ENCODE assay signal across 13 cellular contexts in genomic region chr19:2079076-2079864, GRCh38. TPM values are rescaled to one million over a fixed set of nuclear protein-coding genes. Genes with fewer than 3 reads are reported as not detected.
DNase-seq lines count a peak whose midpoint lies in the region; ATAC-seq and TF ChIP-seq lines count a peak whose summit lies in the region.
"Had no signal": no experiment of that assay in that cellular context is flagged by ENCODE, and none has a peak within 500 bp of the region (broad histone marks: within the 10 kb centered on the region; RNA-seq: fewer than 3 reads in every experiment).

No MANE protein-coding gene starts in this region.

- intact Hi-C loops in CD14-positive monocyte (cut with micrococcal nuclease): no loop called here
- intact Hi-C loops in activated T-helper 1 cell treated with anti-CD3 and anti-CD28 coated beads, Interleukin-12 subunit alpha, Interleukin-12 subunit beta, Interleukin-2, Interleukin-4 antibody, amounts not matched to agents 30 ng/mL and 10 ng/mL and 1 ng/mL, durations not matched to agents 14 hours and 24 hours and 36 hours (cut with micrococcal nuclease): no loop called here

- H3K4me1 Mint-ChIP-seq in CD14-positive monocyte (peaks cover 40% of the 10 kb centered on the region), naive B cell (peaks cover 41 to 88% (median 74%) of the 10 kb centered on the region in 3 donors)
- H3K4me1 Mint-ChIP-seq in CD8-positive, alpha-beta memory T cell: peaks cover 43 to 57% (median 44%) of the 10 kb centered on the region in 3 donors
- peaks cover 39% of the 10 kb centered on the region for H3K4me1 Mint-ChIP-seq in activated T-helper 1 cell treated with anti-CD3 and anti-CD28 coated beads, Interleukin-12 subunit alpha, Interleukin-12 subunit beta, Interleukin-2, Interleukin-4 antibody, amounts not matched to agents 30 ng/mL and 10 ng/mL and 1 ng/mL, durations not matched to agents 14 hours and 24 hours and 36 hours (ENCODE audit: low read depth)

- H3K36me3 ChIP-seq in CD8-positive, alpha-beta memory T cell (ENCODE audit: insufficient read depth, low read length): peaks cover 48% of the 10 kb centered on the region

- peaks cover 66 to 97% of the 10 kb centered on the region in 2 donors for H3K36me3 Mint-ChIP-seq in CD14-positive monocyte
- peaks cover 0 to 84% (median 7%) of the 10 kb centered on the region in 3 donors for H3K36me3 Mint-ChIP-seq in CD8-positive, alpha-beta memory T cell
- H3K36me3 Mint-ChIP-seq in activated T-helper 1 cell treated with anti-CD3 and anti-CD28 coated beads, Interleukin-12 subunit alpha, Interleukin-12 subunit beta, Interleukin-2, Interleukin-4 antibody, amounts not matched to agents 30 ng/mL and 10 ng/mL and 1 ng/mL, durations not matched to agents 14 hours and 24 hours and 36 hours (ENCODE audit: low read depth): peaks cover 45% of the 10 kb centered on the region
- no peaks in the 10 kb centered on the region for H3K36me3 Mint-ChIP-seq in naive B cell

- H3K27me3 ChIP-seq in CD8-positive, alpha-beta memory T cell (ENCODE audit: insufficient read depth, low read length, poor library complexity, severe bottlenecking): no peaks in the 10 kb centered on the region
- H3K27me3 ChIP-seq: tibial artery had no signal

- no peak overlapping the region for H3K4me3 ChIP-seq in CD8-positive, alpha-beta memory T cell (ENCODE audit: low read length)
- H3K4me3 ChIP-seq: psoas muscle, tibial artery had no signal

- peaks cover 58% of the 10 kb centered on the region for H3K4me1 ChIP-seq in CD8-positive, alpha-beta memory T cell (ENCODE audit: insufficient read depth, low read length)
- H3K4me1 ChIP-seq: psoas muscle had no signal

- peaks cover 0 to 3% (median 0%) of the 10 kb centered on the region in 3 donors for H3K27me3 Mint-ChIP-seq in CD14-positive monocyte (ENCODE audit: low read depth in 3 of 3)
- no peaks in the 10 kb centered on the region for H3K27me3 Mint-ChIP-seq in CD8-positive, alpha-beta memory T cell
- H3K27me3 Mint-ChIP-seq in activated T-helper 1 cell treated with anti-CD3 and anti-CD28 coated beads, Interleukin-12 subunit alpha, Interleukin-12 subunit beta, Interleukin-2, Interleukin-4 antibody, amounts not matched to agents 30 ng/mL and 10 ng/mL and 1 ng/mL, durations not matched to agents 14 hours and 24 hours and 36 hours (ENCODE audit: insufficient read depth): no peaks in the 10 kb centered on the region
- H3K27me3 Mint-ChIP-seq in naive B cell: no peaks in the 10 kb centered on the region

- POLR2A ChIA-PET in CD8-positive, alpha-beta memory T cell (lab: Charles Lee): no interaction called here

- no peak for TF ChIP-seq CTCF in CD14-positive monocyte (IDR thresholded peaks at IDR 0.05)

- CTCF ChIA-PET in CD8-positive, alpha-beta memory T cell (lab: Charles Lee): interaction anchor here (1.5 to 1.7 kb wide), 2 partner anchors 10 to 60 kb away, joined by 4 to 7 read pairs; no protein-coding TSS in a partner anchor

- no peaks in the 10 kb centered on the region for H3K9me3 ChIP-seq in CD8-positive, alpha-beta memory T cell (ENCODE audit: low read length)
- H3K9me3 ChIP-seq: psoas muscle, tibial artery had no signal

- H3K27ac Mint-ChIP-seq in CD14-positive monocyte (peak overlapping the region in 5 of 7 donors; percentile 50 to 100 (median 73)), naive B cell (peak overlapping the region; percentile 44 to 100 (median 90))
- peak overlapping the region in 6 of 8 donors; percentile 53 to 98 (median 90) for H3K27ac Mint-ChIP-seq in CD8-positive, alpha-beta memory T cell
- H3K27ac Mint-ChIP-seq in activated T-helper 1 cell treated with anti-CD3 and anti-CD28 coated beads, Interleukin-12 subunit alpha, Interleukin-12 subunit beta, Interleukin-2, Interleukin-4 antibody, amounts not matched to agents 30 ng/mL and 10 ng/mL and 1 ng/mL, durations not matched to agents 14 hours and 24 hours and 36 hours: peak overlapping the region; percentile 78

- DNase-seq in CD14-positive monocyte (ENCODE audit: low spot score) (no peak), naive B cell (no peak), T-helper 9 cell (no peak), T1000 (lab: John Stamatoyannopoulos, UW) (no peak), anterior cingulate cortex (lab: John Stamatoyannopoulos, UW) (no peak)
- no peak for DNase-seq in CD8-positive, alpha-beta memory T cell
- no peak for DNase-seq in activated T-helper 1 cell treated with anti-CD3 and anti-CD28 coated beads, Interleukin-12 subunit alpha, Interleukin-12 subunit beta, Interleukin-2, Interleukin-4 antibody, amounts not matched to agents 30 ng/mL and 10 ng/mL and 1 ng/mL, durations not matched to agents 14 hours and 24 hours and 36 hours (ENCODE audit: low spot score)
- DNase-seq: HCEC 1CT, Kasumi-1, NCI-H1092 treated with DMSO at 0.1 percent for 48 hours, PC-3, tibial artery had no signal

- ATAC-seq in naive B cell (ENCODE audit: low read depth in 2 of 2): no peak
- ATAC-seq: PC-3 had no signal

- peak overlapping the region; percentile 18 for H3K27ac ChIP-seq in CD8-positive, alpha-beta memory T cell (ENCODE audit: low read depth, low read length)
- H3K27ac ChIP-seq: psoas muscle, tibial artery had no signal

- H3K4me3 Mint-ChIP-seq in CD14-positive monocyte (no peak overlapping the region), naive B cell (peak overlapping the region; percentile 15 to 98 (median 86))
- H3K4me3 Mint-ChIP-seq in CD8-positive, alpha-beta memory T cell: peak overlapping the region in 6 of 7 donors; percentile 52 to 99 (median 96)
- H3K4me3 Mint-ChIP-seq in activated T-helper 1 cell treated with anti-CD3 and anti-CD28 coated beads, Interleukin-12 subunit alpha, Interleukin-12 subunit beta, Interleukin-2, Interleukin-4 antibody, amounts not matched to agents 30 ng/mL and 10 ng/mL and 1 ng/mL, durations not matched to agents 14 hours and 24 hours and 36 hours: peak overlapping the region; percentile 78

- peaks cover 0 to 3% (median 0%) of the 10 kb centered on the region in 7 donors for H3K9me3 Mint-ChIP-seq in CD14-positive monocyte
- no peaks in the 10 kb centered on the region for H3K9me3 Mint-ChIP-seq in CD8-positive, alpha-beta memory T cell
- H3K9me3 Mint-ChIP-seq in activated T-helper 1 cell treated with anti-CD3 and anti-CD28 coated beads, Interleukin-12 subunit alpha, Interleukin-12 subunit beta, Interleukin-2, Interleukin-4 antibody, amounts not matched to agents 30 ng/mL and 10 ng/mL and 1 ng/mL, durations not matched to agents 14 hours and 24 hours and 36 hours: no peaks in the 10 kb centered on the region
- H3K9me3 Mint-ChIP-seq in naive B cell: no peaks in the 10 kb centered on the region

RNA-seq across cellular contexts. Expression of gene MOB3A, which starts 16.9 kb away (rescaled TPM):
- polyA plus RNA-seq in CD14-positive monocyte (10 to 100 TPM; 60.5 to 96.3 TPM), naive B cell (ENCODE audit: low read depth in 6 of 6) (100 to 1,000 TPM in 1 of 6 donors, 10 to 100 TPM in 5; 52.2 to 106 (median 75.1) TPM)
- total RNA-seq in CD8-positive, alpha-beta memory T cell: 100 to 1,000 TPM; 171 to 188 TPM
- polyA plus RNA-seq in CD8-positive, alpha-beta memory T cell: 106 TPM
- total RNA-seq in activated T-helper 1 cell treated with anti-CD3 and anti-CD28 coated beads, Interleukin-12 subunit alpha, Interleukin-12 subunit beta, Interleukin-2, Interleukin-4 antibody, amounts not matched to agents 30 ng/mL and 10 ng/mL and 1 ng/mL, durations not matched to agents 14 hours and 24 hours and 36 hours: 161 and 167 TPM in 2 replicates

RNA-seq across cellular contexts. Expression of gene IZUMO4, which starts 17.4 kb away (rescaled TPM):
- polyA plus RNA-seq in CD14-positive monocyte: under 1 TPM; 0.41 to 0.80 TPM
- 1 to 10 TPM; 8.9 to 9.7 TPM for total RNA-seq in CD8-positive, alpha-beta memory T cell
- 0.58 TPM for polyA plus RNA-seq in CD8-positive, alpha-beta memory T cell
- 6.7 and 7.1 TPM in 2 replicates for total RNA-seq in activated T-helper 1 cell treated with anti-CD3 and anti-CD28 coated beads, Interleukin-12 subunit alpha, Interleukin-12 subunit beta, Interleukin-2, Interleukin-4 antibody, amounts not matched to agents 30 ng/mL and 10 ng/mL and 1 ng/mL, durations not matched to agents 14 hours and 24 hours and 36 hours
- polyA plus RNA-seq in naive B cell (ENCODE audit: low read depth in 6 of 6): 1 to 10 TPM in 1 of 6 donors, under 1 TPM in 5; 0.48 to 1.2 (median 0.85) TPM

RNA-seq across cellular contexts. Expression of gene MKNK2, which starts 28.2 kb away (rescaled TPM):
- polyA plus RNA-seq in CD14-positive monocyte (10 to 100 TPM; 16.9 to 21.8 TPM), naive B cell (ENCODE audit: low read depth in 6 of 6) (100 to 1,000 TPM in 1 of 6 donors, 10 to 100 TPM in 5; 51.1 to 102 (median 57.1) TPM)
- total RNA-seq in CD8-positive, alpha-beta memory T cell: 100 to 1,000 TPM; 137 to 147 TPM
- 50.8 TPM for polyA plus RNA-seq in CD8-positive, alpha-beta memory T cell
- 150 and 166 TPM in 2 replicates for total RNA-seq in activated T-helper 1 cell treated with anti-CD3 and anti-CD28 coated beads, Interleukin-12 subunit alpha, Interleukin-12 subunit beta, Interleukin-2, Interleukin-4 antibody, amounts not matched to agents 30 ng/mL and 10 ng/mL and 1 ng/mL, durations not matched to agents 14 hours and 24 hours and 36 hours

Comparison
In these comparisons a context has a peak if more than half of its experiments do, and no peak if none do; other contexts are left out.
1. H3K4me3 Mint-ChIP-seq: peak in CD8-positive, alpha-beta memory T cell (6 of 7), activated T-helper 1 cell treated with anti-CD3 and anti-CD28 coated beads, Interleukin-12 subunit alpha, Interleukin-12 subunit beta, Interleukin-2, Interleukin-4 antibody, amounts not matched to agents 30 ng/mL and 10 ng/mL and 1 ng/mL, durations not matched to agents 14 hours and 24 hours and 36 hours (single experiment) and naive B cell (8 of 8); none in CD14-positive monocyte (0 of 2).
2. Peak in every context shown above with its lines, with median percentiles within 50 percentile points of each other: H3K27ac Mint-ChIP-seq.